8 cellular contexts compared by ENCODE assay signal in the genomic region with DNA sequence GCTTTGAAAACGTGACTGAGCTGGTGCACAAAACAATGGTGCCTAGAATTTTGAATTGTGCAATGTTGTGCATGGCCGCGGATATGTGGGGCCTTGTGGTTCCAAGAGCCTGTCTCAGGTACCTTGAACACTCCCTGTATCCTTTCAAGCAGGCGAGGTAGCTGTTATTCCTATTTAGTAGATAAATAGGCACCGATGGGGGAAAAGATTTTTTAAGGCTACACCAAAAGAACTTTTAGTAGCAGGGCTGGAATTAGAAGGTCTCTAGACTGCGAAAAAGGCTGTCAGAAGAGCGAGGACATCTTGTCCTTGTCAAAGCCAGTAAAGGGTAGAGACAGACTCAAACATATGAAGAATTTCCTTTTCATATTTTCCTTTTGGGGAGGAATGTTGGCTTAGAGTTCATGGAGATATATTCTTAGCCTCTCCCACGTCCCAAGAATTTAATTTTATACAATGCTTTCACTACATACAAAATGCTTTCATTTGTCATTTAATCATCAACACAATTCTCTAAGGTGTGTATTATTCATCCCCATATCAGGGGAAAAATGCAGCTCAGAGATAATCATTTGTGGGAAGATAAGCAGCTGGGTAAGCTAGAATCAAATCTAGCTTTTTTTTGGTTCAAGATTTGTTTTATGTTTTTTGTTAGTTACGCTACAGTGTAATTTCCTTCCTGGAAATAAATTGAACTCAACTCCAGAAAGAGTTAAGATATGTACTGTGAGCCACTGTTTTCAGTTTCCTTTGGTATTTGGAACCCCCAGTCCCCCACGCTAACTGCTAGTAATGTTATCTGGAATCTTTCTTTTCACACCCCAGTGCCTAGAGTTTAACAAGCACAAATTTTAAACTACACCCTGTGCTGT. TPM values are rescaled to one million over a fixed set of nuclear protein-coding genes. Genes with fewer than 3 reads are reported as not detected.
DNase-seq lines count a peak whose midpoint lies in the region; ATAC-seq and TF ChIP-seq lines count a peak whose summit lies in the region.

No MANE protein-coding gene starts in this region.

- peaks cover 33% of the 10 kb centered on the region for H4K20me1 ChIP-seq in osteoblast (ENCODE audit: insufficient read depth, low read length)

- no peaks in the 10 kb centered on the region for H3K9me3 Mint-ChIP-seq in activated T-helper 17 cell treated with anti-CD3 and anti-CD28 coated beads, Interleukin-2, amount 50 U/mL, for 72 hours

- peak; percentile 49 for DNase-seq in activated gamma-delta T cell treated with Interleukin-2 at 50 U/mL for 16 hours
- DNase-seq in activated gamma-delta T cell (lab: John Stamatoyannopoulos, UW), result no peak
- peak; percentile 51 for DNase-seq in NCI-H460 (ENCODE audit: extremely low read depth, low read depth)
- peak; percentile 55 for DNase-seq in foreskin melanocyte
- peak; percentile 69 for DNase-seq in osteoblast (ENCODE audit: insufficient read length, low spot score, missing footprints)
- DNase-seq in HuH-7.5 (ENCODE audit: low spot score), result no peak

- H3K27me3 Mint-ChIP-seq in activated T-helper 17 cell treated with anti-CD3 and anti-CD28 coated beads, Interleukin-2, amount 50 U/mL, for 72 hours, result no peaks in the 10 kb centered on the region

- peak overlapping the region; percentile 100 for H3K4me3 Mint-ChIP-seq in activated T-helper 17 cell treated with anti-CD3 and anti-CD28 coated beads, Interleukin-2, amount 50 U/mL, for 72 hours

- H3K36me3 ChIP-seq in osteoblast (ENCODE audit: insufficient read depth, low read length), result peaks cover 31% of the 10 kb centered on the region

- TF ChIP-seq CTCF in osteoblast (IDR thresholded peaks at IDR 0.05; ENCODE audit: extremely low read depth, low read depth, low read length), result no peak

- peaks cover 66% of the 10 kb centered on the region for H3K36me3 Mint-ChIP-seq in activated T-helper 17 cell treated with anti-CD3 and anti-CD28 coated beads, Interleukin-2, amount 50 U/mL, for 72 hours (ENCODE audit: low read depth)

- peaks cover 48% of the 10 kb centered on the region for H3K4me1 ChIP-seq in osteoblast (ENCODE audit: insufficient read depth, low read length)

- H3K27ac ChIP-seq in osteoblast (ENCODE audit: low read depth, low read length), result peak overlapping the region; percentile 94

- no peaks in the 10 kb centered on the region for H3K9me3 ChIP-seq in osteoblast (ENCODE audit: low read depth, low read length)

- peak overlapping the region; percentile 58 for H2AFZ ChIP-seq in osteoblast (ENCODE audit: low read length)

- peaks cover 33% of the 10 kb centered on the region for H3K79me2 ChIP-seq in osteoblast (ENCODE audit: insufficient read depth, low read length)

- ATAC-seq in activated T-helper 17 cell treated with anti-CD3 and anti-CD28 coated beads, Interleukin-2, amount 50 U/mL, for 72 hours (replicated peaks), result peak; percentile 15
- no peak for ATAC-seq in GM21619 (IDR thresholded peaks at IDR 0.05; ENCODE audit: unreplicated experiment)

- H3K4me2 ChIP-seq in osteoblast (ENCODE audit: insufficient read depth, low read length), result peak overlapping the region; percentile 91

- H3K4me1 Mint-ChIP-seq in activated T-helper 17 cell treated with anti-CD3 and anti-CD28 coated beads, Interleukin-2, amount 50 U/mL, for 72 hours, result peaks cover 19% of the 10 kb centered on the region

- no peaks in the 10 kb centered on the region for H3K27me3 ChIP-seq in osteoblast (ENCODE audit: insufficient read depth, low read length)

- peak overlapping the region; percentile 97 for H3K4me3 ChIP-seq in osteoblast (ENCODE audit: insufficient read depth, low read length)

- peak overlapping the region; percentile 100 for H3K27ac Mint-ChIP-seq in activated T-helper 17 cell treated with anti-CD3 and anti-CD28 coated beads, Interleukin-2, amount 50 U/mL, for 72 hours

RNA-seq across cellular contexts. Expression of gene HSPA8, which starts 1.7 kb away (rescaled TPM):
- 1,170 and 1,176 TPM in 2 replicates for total RNA-seq in NCI-H460 (2014; rRNA removed; shearing (Covaris generic))
- polyA plus RNA-seq in NCI-H460 (2014; cell fraction: nucleus; rRNA removed), result 1,029 and 1,131 TPM in 2 replicates
- total RNA-seq in activated T-helper 17 cell treated with anti-CD3 and anti-CD28 coated beads, Interleukin-2, amount 50 U/mL, for 72 hours, result 1,000 to 10,000 TPM; 1,670 to 3,247 TPM
- total RNA-seq in osteoblast, result 2,226 and 2,227 TPM in 2 replicates

Comparison
In these comparisons a context has a peak if more than half of its experiments do, and no peak if none do; other contexts are left out.
1. DNase-seq: peak in activated gamma-delta T cell treated with Interleukin-2 at 50 U/mL for 16 hours (single experiment), NCI-H460 (single experiment), foreskin melanocyte (single experiment) and osteoblast (single experiment); none in activated gamma-delta T cell (single experiment) and HuH-7.5 (single experiment).